Comparison of ENCODE assay signal across 17 cellular contexts in the genomic region with DNA sequence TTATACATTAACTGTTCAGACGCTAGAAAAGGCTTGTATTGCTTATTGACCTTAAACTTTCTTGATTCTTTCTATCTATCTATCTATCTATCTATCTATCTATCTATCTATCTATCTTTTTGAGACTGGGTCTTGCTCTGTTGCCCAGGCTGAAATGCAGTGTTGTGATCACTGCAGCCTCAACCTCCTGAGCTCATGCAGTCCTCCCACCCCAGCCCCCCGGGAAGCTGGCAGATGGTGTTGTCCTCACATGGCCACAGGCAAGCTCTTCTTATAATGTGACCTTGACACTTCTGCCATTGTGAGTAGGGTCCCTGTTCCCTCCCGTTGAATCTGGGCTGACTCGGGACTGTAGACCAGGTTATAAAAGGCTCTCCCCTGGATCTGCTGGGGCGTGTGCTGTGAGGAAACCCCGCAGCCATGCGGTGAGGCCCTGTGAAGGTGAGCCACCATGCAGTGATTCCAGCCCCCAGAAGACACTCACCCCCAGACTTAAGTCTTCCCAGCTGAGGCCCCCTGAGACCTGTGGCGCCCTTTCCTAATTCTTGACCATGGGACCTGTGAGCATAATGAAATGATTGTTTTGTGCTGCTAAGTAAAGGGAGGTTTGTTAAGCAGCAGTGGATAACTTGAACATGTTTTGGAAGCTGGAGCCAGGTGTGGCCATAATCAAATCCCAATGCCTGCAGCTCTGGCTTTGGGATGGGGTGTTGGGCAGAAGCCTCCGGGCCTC. TPM values are rescaled to one million over a fixed set of nuclear protein-coding genes. Genes with fewer than 3 reads are reported as not detected.
DNase-seq lines count a peak whose midpoint lies in the region; ATAC-seq and TF ChIP-seq lines count a peak whose summit lies in the region.
"Had no signal": no experiment of that assay in that cellular context is flagged by ENCODE, and none has a peak within 500 bp of the region (broad histone marks: within the 10 kb centered on the region; RNA-seq: fewer than 3 reads in every experiment).

No MANE protein-coding gene starts in this region.

- H3K27me3 ChIP-seq in WERI-Rb-1 (ENCODE audit: insufficient read depth, low read depth, severe bottlenecking) (no peaks in the 10 kb centered on the region), adrenal gland (no peaks in the 10 kb centered on the region)
- H3K27me3 ChIP-seq: SJCRH30, suprapubic skin had no signal

- H3K36me3 ChIP-seq in WERI-Rb-1, result peaks cover 3% of the 10 kb centered on the region
- H3K36me3 ChIP-seq in adrenal gland (replicated peaks in 1 of 2), result no peaks in the 10 kb centered on the region
- H3K36me3 ChIP-seq: SJCRH30, suprapubic skin had no signal

- H3K4me3 ChIP-seq in WERI-Rb-1 (ENCODE audit: low read depth, low read length) (no peak overlapping the region), adrenal gland (no peak overlapping the region)
- H3K4me3 ChIP-seq: SJCRH30, suprapubic skin had no signal

- H3K9me3 Mint-ChIP-seq in natural killer cell treated with Interleukin-12 subunit alpha and Interleukin-12 subunit beta and Interleukin-15 and Interleukin-18, amount 100 ng/mL, for 72 hours, result no peaks in the 10 kb centered on the region
- H3K9me3 Mint-ChIP-seq in natural killer cell, result no peaks in the 10 kb centered on the region
- H3K9me3 Mint-ChIP-seq: CD8-positive, alpha-beta memory T cell; central memory CD8-positive, alpha-beta T cell had no signal

- no peak for ATAC-seq in natural killer cell treated with Interleukin-12 subunit alpha and Interleukin-12 subunit beta and Interleukin-15 and Interleukin-18, amount 100 ng/mL, for 72 hours
- ATAC-seq in natural killer cell (no peak), HG03025 (IDR thresholded peaks at IDR 0.05; ENCODE audit: low FRiP score, unreplicated experiment) (no peak)

- peak overlapping the region; percentile 12 for H3K4me3 Mint-ChIP-seq in natural killer cell treated with Interleukin-12 subunit alpha and Interleukin-12 subunit beta and Interleukin-15 and Interleukin-18, amount 100 ng/mL, for 72 hours
- no peak overlapping the region for H3K4me3 Mint-ChIP-seq in natural killer cell
- H3K4me3 Mint-ChIP-seq: central memory CD8-positive, alpha-beta T cell; mesothelial cell of epicardium had no signal

- H3K27me3 Mint-ChIP-seq in natural killer cell treated with Interleukin-12 subunit alpha and Interleukin-12 subunit beta and Interleukin-15 and Interleukin-18, amount 100 ng/mL, for 72 hours, result no peaks in the 10 kb centered on the region
- H3K27me3 Mint-ChIP-seq in natural killer cell (ENCODE audit: low read depth in 2 of 2), result no peaks in the 10 kb centered on the region
- H3K27me3 Mint-ChIP-seq: central memory CD8-positive, alpha-beta T cell had no signal

- H3K9me3 ChIP-seq in WERI-Rb-1 (ENCODE audit: severe bottlenecking) (peaks cover 2% of the 10 kb centered on the region), adrenal gland (replicated peaks in 1 of 3) (no peaks in the 10 kb centered on the region)
- H3K9me3 ChIP-seq: suprapubic skin had no signal

- intact Hi-C loops in natural killer cell (cut with micrococcal nuclease), result no loop called here
- intact Hi-C loops in adrenal gland (cut with DNase I), result no loop called here

- H3K36me3 Mint-ChIP-seq in natural killer cell treated with Interleukin-12 subunit alpha and Interleukin-12 subunit beta and Interleukin-15 and Interleukin-18, amount 100 ng/mL, for 72 hours, result no peaks in the 10 kb centered on the region
- H3K36me3 Mint-ChIP-seq in natural killer cell, result no peaks in the 10 kb centered on the region

- H3K27ac Mint-ChIP-seq in natural killer cell treated with Interleukin-12 subunit alpha and Interleukin-12 subunit beta and Interleukin-15 and Interleukin-18, amount 100 ng/mL, for 72 hours, result peak overlapping the region in 1 of 2 donors; percentile 75
- peak overlapping the region in 1 of 2 donors; percentile 53 for H3K27ac Mint-ChIP-seq in natural killer cell

- no peak for TF ChIP-seq POLR2A in adrenal gland (IDR thresholded peaks at IDR 0.05)

- H3K4me1 Mint-ChIP-seq in natural killer cell treated with Interleukin-12 subunit alpha and Interleukin-12 subunit beta and Interleukin-15 and Interleukin-18, amount 100 ng/mL, for 72 hours (ENCODE audit: low read depth in 2 of 2), result peaks cover 51 to 60% of the 10 kb centered on the region in 2 donors
- peaks cover 59 to 60% of the 10 kb centered on the region in 2 donors for H3K4me1 Mint-ChIP-seq in natural killer cell

- no peaks in the 10 kb centered on the region for H3K4me1 ChIP-seq in adrenal gland (replicated peaks in 1 of 2)

- TF ChIP-seq CTCF in natural killer cell (IDR thresholded peaks at IDR 0.05), result no peak
- TF ChIP-seq CTCF in WERI-Rb-1 (IDR thresholded peaks at IDR 0.05; ENCODE audit: low read depth, low read length), result no peak
- no peak for TF ChIP-seq CTCF in adrenal gland (IDR thresholded peaks at IDR 0.05)

- peak overlapping the region; percentile 80 for H3K27ac ChIP-seq in WERI-Rb-1
- H3K27ac ChIP-seq in adrenal gland, result no peak overlapping the region
- no peak overlapping the region for H3K27ac ChIP-seq in substantia nigra (ENCODE audit: low read depth, low read length, poor library complexity, severe bottlenecking)
- H3K27ac ChIP-seq: SJCRH30, suprapubic skin had no signal

- WGBS in adrenal gland, 4 donors, result 66 to 91% (median 82%) methylated on average over 4 to 9 of the region's 9 CpGs

- no peak for DNase-seq in natural killer cell treated with Interleukin-12 subunit alpha and Interleukin-12 subunit beta and Interleukin-15 and Interleukin-18, amount 100 ng/mL, for 72 hours (ENCODE audit: low spot score)
- DNase-seq in natural killer cell (no peak), WERI-Rb-1 (peak; percentile 88), epidermal melanocyte (ENCODE audit: insufficient read length, low spot score) (peak; percentile 8), adrenal gland (no peak), substantia nigra (lab: John Stamatoyannopoulos, UW) (no peak)
- DNase-seq: anterior cingulate cortex; CD8-positive, alpha-beta memory T cell; left colon; NCI-H1417; SJCRH30; stimulated activated CD4-positive, alpha-beta T cell treated with anti-CD3 and anti-CD28 coated beads, Interleukin-4, amount 100 ng/mL, for 4 hours; T-helper 2 cell had no signal

RNA-seq across cellular contexts. Expression of gene RPTOR, which starts 54.3 kb away (rescaled TPM):
- total RNA-seq in natural killer cell treated with Interleukin-12 subunit alpha and Interleukin-12 subunit beta and Interleukin-15 and Interleukin-18, amount 100 ng/mL, for 72 hours, result 10 to 100 TPM; 44.1 to 92.4 TPM
- 10 to 100 TPM; 49.2 to 63.6 (median 55.4) TPM for total RNA-seq in natural killer cell
- total RNA-seq in adrenal gland, result 10 to 100 TPM; 27.5 to 53.3 (median 34.3) TPM
- polyA plus RNA-seq in adrenal gland, result 10 to 100 TPM in 2 of 3 donors, 1 to 10 TPM in 1; 9.7 to 26.4 (median 24.6) TPM

Comparison
In these comparisons a context has a peak if more than half of its experiments do, and no peak if none do; other contexts are left out.
1. DNase-seq: peak in WERI-Rb-1 (single experiment) and epidermal melanocyte (single experiment); none in natural killer cell treated with Interleukin-12 subunit alpha and Interleukin-12 subunit beta and Interleukin-15 and Interleukin-18, amount 100 ng/mL, for 72 hours (single experiment), natural killer cell (single experiment), adrenal gland (0 of 7) and substantia nigra (0 of 49).